In the genomic region with DNA sequence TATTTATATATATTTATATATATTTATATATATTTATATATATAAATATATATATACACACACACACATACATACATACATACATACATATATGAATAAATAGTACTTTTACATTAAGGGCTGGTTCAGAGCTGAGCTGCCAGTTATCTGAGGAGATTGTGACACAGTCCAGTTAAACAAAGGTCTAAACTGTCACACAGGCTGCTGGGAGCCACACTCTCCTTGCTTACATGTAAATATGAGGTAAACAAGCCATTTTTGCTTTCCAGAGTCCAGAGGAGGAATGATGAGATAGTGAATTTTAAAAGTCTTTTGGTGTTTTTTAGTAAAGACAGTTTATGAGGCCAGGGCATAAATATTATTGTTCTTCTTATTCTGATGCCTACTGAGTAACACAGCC, we compare ENCODE assay signal across 30 cellular contexts.
"Had no signal": no experiment of that assay in that cellular context is flagged by ENCODE, and none has a peak within 500 bp of the region (broad histone marks: within the 10 kb centered on the region; RNA-seq: fewer than 3 reads in every experiment).

No MANE protein-coding gene starts in this region.

- H3K4me3 ChIP-seq: esophagus muscularis mucosa, gastrocnemius medialis, heart right ventricle had no signal

- ATAC-seq: activated naive CD4-positive, alpha-beta T cell treated with anti-CD3 and anti-CD28 coated beads, Interleukin-2, amount 50 U/mL, for 72 hours; activated T-cell treated with anti-CD3 and anti-CD28 coated beads, Interleukin-2, amount 50 U/mL, for 72 hours; effector memory CD8-positive, alpha-beta T cell; foreskin keratinocyte; gastrocnemius medialis; heart right ventricle; WTC11 had no signal

- H3K27ac Mint-ChIP-seq: activated CD4-positive, alpha-beta memory T cell treated with anti-CD3 and anti-CD28 coated beads, Interleukin-2, amount 10 ng/mL, durations not matched to agents 7 days and 5 days; activated CD4-positive, alpha-beta T cell treated with anti-CD3 and anti-CD28 coated beads, Interleukin-2, amount 10 ng/mL, durations not matched to agents 7 days and 5 days; activated naive CD4-positive, alpha-beta T cell treated with anti-CD3 and anti-CD28 coated beads, Interleukin-2, amount 10 ng/mL, durations not matched to agents 7 days and 5 days; activated naive CD4-positive, alpha-beta T cell treated with anti-CD3 and anti-CD28 coated beads, Interleukin-2, amount 50 U/mL, for 72 hours; activated naive CD8-positive, alpha-beta T cell treated with anti-CD3 and anti-CD28 coated beads, Interleukin-2, amount 10 ng/mL, durations not matched to agents 7 days and 5 days; activated T-cell treated with anti-CD3 and anti-CD28 coated beads, Interleukin-2, amount 50 U/mL, for 24 hours; activated T-cell treated with anti-CD3 and anti-CD28 coated beads, Interleukin-2, amount 50 U/mL, for 72 hours; effector memory CD8-positive, alpha-beta T cell; WTC11 had no signal

- H3K4me3 Mint-ChIP-seq: activated CD4-positive, alpha-beta memory T cell treated with anti-CD3 and anti-CD28 coated beads, Interleukin-2, amount 10 ng/mL, durations not matched to agents 7 days and 5 days; activated CD4-positive, alpha-beta T cell treated with anti-CD3 and anti-CD28 coated beads, Interleukin-2, amount 10 ng/mL, durations not matched to agents 7 days and 5 days; activated naive CD4-positive, alpha-beta T cell treated with anti-CD3 and anti-CD28 coated beads, Interleukin-2, amount 10 ng/mL, durations not matched to agents 7 days and 5 days; activated naive CD8-positive, alpha-beta T cell treated with anti-CD3 and anti-CD28 coated beads, Interleukin-2, amount 10 ng/mL, durations not matched to agents 7 days and 5 days; activated T-cell treated with anti-CD3 and anti-CD28 coated beads, Interleukin-2, amount 50 U/mL, for 24 hours; activated T-cell treated with anti-CD3 and anti-CD28 coated beads, Interleukin-2, amount 50 U/mL, for 72 hours; effector memory CD8-positive, alpha-beta T cell; WTC11 had no signal

- H3K27me3 Mint-ChIP-seq: activated CD4-positive, alpha-beta memory T cell treated with anti-CD3 and anti-CD28 coated beads, Interleukin-2, amount 10 ng/mL, durations not matched to agents 7 days and 5 days; activated CD4-positive, alpha-beta T cell treated with anti-CD3 and anti-CD28 coated beads, Interleukin-2, amount 10 ng/mL, durations not matched to agents 7 days and 5 days; activated naive CD4-positive, alpha-beta T cell treated with anti-CD3 and anti-CD28 coated beads, Interleukin-2, amount 10 ng/mL, durations not matched to agents 7 days and 5 days; activated naive CD8-positive, alpha-beta T cell treated with anti-CD3 and anti-CD28 coated beads, Interleukin-2, amount 10 ng/mL, durations not matched to agents 7 days and 5 days; activated T-cell treated with anti-CD3 and anti-CD28 coated beads, Interleukin-2, amount 50 U/mL, for 24 hours; effector memory CD8-positive, alpha-beta T cell had no signal

- DNase-seq: activated CD4-positive, alpha-beta memory T cell treated with anti-CD3 and anti-CD28 coated beads, Interleukin-2, amount 10 ng/mL, durations not matched to agents 7 days and 5 days; activated CD4-positive, alpha-beta T cell treated with anti-CD3 and anti-CD28 coated beads for 1 hour; activated CD4-positive, alpha-beta T cell treated with anti-CD3 and anti-CD28 coated beads for 4 hours; activated CD4-positive, alpha-beta T cell treated with anti-CD3 and anti-CD28 coated beads, Interleukin-2, amount 10 ng/mL, durations not matched to agents 7 days and 5 days; activated CD4-positive, alpha-beta T cell treated with anti-CD3 and anti-CD28 coated beads, Interleukin-2, amount 50 U/mL, for 4 hours; activated CD8-positive, alpha-beta memory T cell treated with anti-CD3 and anti-CD28 coated beads, Interleukin-2, amount 50 U/mL, for 48 hours; activated gamma-delta T cell; activated naive CD4-positive, alpha-beta T cell; activated naive CD4-positive, alpha-beta T cell treated with anti-CD3 and anti-CD28 coated beads, Interleukin-2, amount 10 ng/mL, durations not matched to agents 7 days and 5 days; activated naive CD8-positive, alpha-beta T cell treated with anti-CD3 and anti-CD28 coated beads, Interleukin-2, amount 10 ng/mL, durations not matched to agents 7 days and 5 days; activated T-cell treated with anti-CD3 and anti-CD28 coated beads for 4 hours; activated T-cell treated with anti-CD3 and anti-CD28 coated beads, Interleukin-2, amount 50 U/mL, for 24 hours; activated T-cell treated with anti-CD3 and anti-CD28 coated beads, Interleukin-2, amount 50 U/mL, for 72 hours; amniotic stem cell; anterior cingulate cortex; brain microvascular endothelial cell; caudate nucleus; cortex of kidney; dermis blood vessel endothelial cell; effector CD4-positive, alpha-beta T cell; effector memory CD8-positive, alpha-beta T cell; erythroblast; foreskin keratinocyte; gastrocnemius medialis; glutamatergic neuron; heart right ventricle; T-helper 2 cell had no signal

- H3K9me3 ChIP-seq: esophagus muscularis mucosa, gastrocnemius medialis had no signal

- H3K36me3 ChIP-seq: brain microvascular endothelial cell, esophagus muscularis mucosa, gastrocnemius medialis, heart right ventricle had no signal

- H3K36me3 Mint-ChIP-seq: activated naive CD4-positive, alpha-beta T cell treated with anti-CD3 and anti-CD28 coated beads, Interleukin-2, amount 10 ng/mL, durations not matched to agents 7 days and 5 days; activated naive CD4-positive, alpha-beta T cell treated with anti-CD3 and anti-CD28 coated beads, Interleukin-2, amount 50 U/mL, for 72 hours; activated naive CD8-positive, alpha-beta T cell treated with anti-CD3 and anti-CD28 coated beads, Interleukin-2, amount 10 ng/mL, durations not matched to agents 7 days and 5 days; WTC11 had no signal

- H3K9me3 Mint-ChIP-seq: activated CD4-positive, alpha-beta memory T cell treated with anti-CD3 and anti-CD28 coated beads, Interleukin-2, amount 10 ng/mL, durations not matched to agents 7 days and 5 days; activated CD4-positive, alpha-beta T cell treated with anti-CD3 and anti-CD28 coated beads, Interleukin-2, amount 10 ng/mL, durations not matched to agents 7 days and 5 days; activated naive CD8-positive, alpha-beta T cell treated with anti-CD3 and anti-CD28 coated beads, Interleukin-2, amount 10 ng/mL, durations not matched to agents 7 days and 5 days; activated T-cell treated with anti-CD3 and anti-CD28 coated beads, Interleukin-2, amount 50 U/mL, for 24 hours; WTC11 had no signal

- H3K27me3 ChIP-seq: brain microvascular endothelial cell, esophagus muscularis mucosa, gastrocnemius medialis, heart right ventricle had no signal

- H3K4me1 ChIP-seq: esophagus muscularis mucosa, foreskin keratinocyte, gastrocnemius medialis, heart right ventricle had no signal

- H3K4me1 Mint-ChIP-seq: activated CD4-positive, alpha-beta memory T cell treated with anti-CD3 and anti-CD28 coated beads, Interleukin-2, amount 10 ng/mL, durations not matched to agents 7 days and 5 days; activated CD4-positive, alpha-beta T cell treated with anti-CD3 and anti-CD28 coated beads, Interleukin-2, amount 10 ng/mL, durations not matched to agents 7 days and 5 days; activated naive CD4-positive, alpha-beta T cell treated with anti-CD3 and anti-CD28 coated beads, Interleukin-2, amount 10 ng/mL, durations not matched to agents 7 days and 5 days; activated naive CD8-positive, alpha-beta T cell treated with anti-CD3 and anti-CD28 coated beads, Interleukin-2, amount 10 ng/mL, durations not matched to agents 7 days and 5 days had no signal
